ENCODE assay signal across 22 cellular contexts in genomic region chr4:151739118-151739517, GRCh38.
"Had no signal": no experiment of that assay in that cellular context is flagged by ENCODE, and none has a peak within 500 bp of the region (broad histone marks: within the 10 kb centered on the region; RNA-seq: fewer than 3 reads in every experiment).

No MANE protein-coding gene starts in this region.

- H3K36me3 ChIP-seq: SJCRH30 had no signal

- H3K27ac ChIP-seq: HL-60, KMS-11, SJCRH30 had no signal

- H3K27me3 ChIP-seq: SJCRH30 had no signal

- H3K9ac ChIP-seq: KMS-11 had no signal

- H3K4me3 ChIP-seq: K562, SJCRH30 had no signal

- H3K9me3 ChIP-seq: SJCRH30 had no signal

- ATAC-seq: K562, SK-N-SH treated with all-trans-retinoic acid at 6 μM for 48 hours had no signal

- DNase-seq: Kasumi-1, MV-4-11, NCI-H1048, NCI-H1105, NCI-H1417, NCI-H1436 treated with DMSO at 0.1 percent for 48 hours, NCI-H1694, NCI-H187 treated with DMSO at 0.1 percent for 48 hours, NCI-H2029 treated with DMSO at 0.1 percent for 48 hours, NCI-H2227 treated with DMSO at 0.1 percent for 48 hours, NCI-H524, NCI-H526 treated with DMSO at 0.1 percent for 48 hours, NCI-H748 treated with DMSO at 0.1 percent for 48 hours, RPMI8226, SHP77 treated with DMSO at 0.1 percent for 48 hours, SJCRH30 had no signal

- FAIRE-seq: HTR-8/SVneo, K562, RCC 7860 had no signal

- H3K4me1 ChIP-seq: SJCRH30 had no signal

- H3K4me2 ChIP-seq: KMS-11 had no signal
